Comparison of ENCODE assay signal across 10 cellular contexts in genomic region chr16:70162041-70162451, GRCh38. TPM values are rescaled to one million over a fixed set of nuclear protein-coding genes. Genes with fewer than 3 reads are reported as not detected.
DNase-seq lines count a peak whose midpoint lies in the region; ATAC-seq, FAIRE-seq and TF ChIP-seq lines count a peak whose summit lies in the region.
"Had no signal": no experiment of that assay in that cellular context is flagged by ENCODE, and none has a peak within 500 bp of the region (broad histone marks: within the 10 kb centered on the region; RNA-seq: fewer than 3 reads in every experiment).

No MANE protein-coding gene starts in this region.

- H3K4me1 Mint-ChIP-seq in GM23338: peaks cover 4% of the 10 kb centered on the region; the same call in 2 of the 3 replicates

- H3K4me1 ChIP-seq in GM23338 (ENCODE audit: insufficient read depth) (no peaks in the 10 kb centered on the region), RWPE2 (ENCODE audit: insufficient read depth, poor library complexity, severe bottlenecking) (peaks cover 4% of the 10 kb centered on the region), small intestine (ENCODE audit: control insufficient read depth in 2 of 2, insufficient read depth in 1 of 2, low read depth in 1 of 2, low read length in 1 of 2) (no peaks in the 10 kb centered on the region), suprapubic skin (no peaks in the 10 kb centered on the region)

- H2AFZ ChIP-seq in GM23338: no peak overlapping the region

- ATAC-seq in GM23338 (no peak), RWPE2 (ENCODE audit: low read depth) (peak; percentile 80), GM21529 (IDR thresholded peaks at IDR 0.05; ENCODE audit: unreplicated experiment) (no peak), GM18858 (IDR thresholded peaks at IDR 0.05; ENCODE audit: unreplicated experiment) (no peak)

- TF ChIP-seq EP300 in suprapubic skin (IDR thresholded peaks at IDR 0.05): no peak

- peaks cover 7% of the 10 kb centered on the region for H3K36me3 Mint-ChIP-seq in GM23338 (ENCODE audit: low read depth)

- no peaks in the 10 kb centered on the region for H3K27me3 ChIP-seq in GM23338 (ENCODE audit: insufficient read depth)
- H3K27me3 ChIP-seq in RWPE2 (ENCODE audit: insufficient read depth, poor library complexity, severe bottlenecking): no peaks in the 10 kb centered on the region
- H3K27me3 ChIP-seq in small intestine (ENCODE audit: control insufficient read depth in 2 of 2, insufficient read depth in 2 of 2, low read length in 2 of 2): no peaks in the 10 kb centered on the region
- H3K27me3 ChIP-seq in suprapubic skin: no peaks in the 10 kb centered on the region
- H3K27me3 ChIP-seq: cardiac muscle cell had no signal

- WGBS in small intestine, 3 donors: 53 to 60% (median 58%) methylated on average over 7 of the region's 7 CpGs
- WGBS in suprapubic skin: 57% methylated on average over 7 of the region's 7 CpGs

- H3K4me2 ChIP-seq in GM23338: no peak overlapping the region

- TF ChIP-seq CTCF in GM23338 (conservative IDR thresholded peaks at IDR 0.05; ENCODE audit: low read depth in 2 of 2): no peak
- no peak for TF ChIP-seq CTCF in RWPE2 (IDR thresholded peaks at IDR 0.05; ENCODE audit: poor library complexity, severe bottlenecking)
- TF ChIP-seq CTCF in suprapubic skin (IDR thresholded peaks at IDR 0.05): no peak

- H3K36me3 ChIP-seq in GM23338 (ENCODE audit: insufficient read depth) (peaks cover 26% of the 10 kb centered on the region), RWPE2 (ENCODE audit: low read depth) (peaks cover 34% of the 10 kb centered on the region), small intestine (ENCODE audit: control insufficient read depth in 2 of 2, insufficient read depth in 2 of 2, low read length in 2 of 2) (peaks cover 3 to 26% of the 10 kb centered on the region in 2 donors), suprapubic skin (peaks cover 57% of the 10 kb centered on the region)

- no peak overlapping the region for H3K4me3 Mint-ChIP-seq in GM23338

- no peaks in the 10 kb centered on the region for H3K9me3 Mint-ChIP-seq in GM23338

- peaks cover 19% of the 10 kb centered on the region for H4K20me1 ChIP-seq in GM23338 (replicated peaks; ENCODE audit: insufficient read depth)

- no peaks in the 10 kb centered on the region for H3K9me2 ChIP-seq in GM23338 (ENCODE audit: insufficient read depth)

- H3K27ac Mint-ChIP-seq in GM23338: peak overlapping the region; percentile 19; the same call in 1 of the 2 replicates

- H3K9me3 ChIP-seq in RWPE2 (ENCODE audit: severe bottlenecking) (no peaks in the 10 kb centered on the region), small intestine (ENCODE audit: control insufficient read depth, low read depth) (no peaks in the 10 kb centered on the region), suprapubic skin (no peaks in the 10 kb centered on the region)

- H3K27ac ChIP-seq in GM23338 (ENCODE audit: low read depth) (peak overlapping the region; percentile 50; the same call in 1 of the 2 replicates), RWPE2 (ENCODE audit: poor library complexity, severe bottlenecking) (peak overlapping the region; percentile 1), small intestine (ENCODE audit: low read depth in 1 of 2, low read length in 1 of 2) (no peak overlapping the region), suprapubic skin (no peak overlapping the region)
- H3K27ac ChIP-seq: cardiac muscle cell had no signal

- H3F3A ChIP-seq in GM23338 (replicated peaks; ENCODE audit: low read depth): peaks cover 14% of the 10 kb centered on the region; the same call in 1 of the 2 replicates

- H3K79me2 ChIP-seq in GM23338 (replicated peaks; ENCODE audit: insufficient read depth): no peaks in the 10 kb centered on the region

- FAIRE-seq in small intestine (lab: Jason Lieb, UNC): no peak

- peaks cover 3% of the 10 kb centered on the region for H3K27me3 Mint-ChIP-seq in GM23338 (ENCODE audit: insufficient read depth, low read depth, poor library complexity)

- DNase-seq in GM23338 (ENCODE audit: low spot score) (no peak), RWPE2 (ENCODE audit: low spot score) (peak; percentile 18), foreskin melanocyte (peak; percentile 69), small intestine (peak; percentile 41), suprapubic skin (ENCODE audit: low spot score in 2 of 2) (no peak)
- DNase-seq: activated CD4-positive, CD25-positive, alpha-beta regulatory T cell; NCI-H510A treated with DMSO at 0.1 percent for 48 hours had no signal

- no peak for TF ChIP-seq POLR2A in suprapubic skin (IDR thresholded peaks at IDR 0.05)

- H3K4me3 ChIP-seq in GM23338: no peak overlapping the region
- H3K4me3 ChIP-seq in RWPE2 (ENCODE audit: severe bottlenecking): no peak overlapping the region
- H3K4me3 ChIP-seq in small intestine (ENCODE audit: low read depth in 1 of 2, low read length in 2 of 2): no peak overlapping the region
- H3K4me3 ChIP-seq in suprapubic skin: no peak overlapping the region
- H3K4me3 ChIP-seq: cardiac muscle cell had no signal

TF ChIP-seq in GM23338, 12 proteins besides CTCF, POLR2A, EP300 and RAD21:
- TF ChIP-seq REST (IDR thresholded peaks at IDR 0.05; ENCODE audit: unreplicated experiment) (no peak), STAT1 (IDR thresholded peaks at IDR 0.05; ENCODE audit: unreplicated experiment) (no peak)

RNA-seq across cellular contexts. Expression of gene CLEC18C, which starts 11.5 kb away (rescaled TPM):
- total RNA-seq in GM23338 (2014; rRNA removed; shearing (Covaris generic)): not detected in 2 replicates
- polyA plus RNA-seq in GM23338 (2016; fragmentation: Nextera tagmentation; extraction: Ambion mirVana) (0.06 and 0.16 TPM in 2 replicates), small intestine (1 to 10 TPM in 1 of 3 donors, under 1 TPM in 1, not detected in 1; 0.18 to 3.1 TPM)
- total RNA-seq in suprapubic skin: not detected
- polyA plus RNA-seq: cardiac muscle cell had no signal

RNA-seq across cellular contexts. Expression of gene PDPR, which starts 47.9 kb away (rescaled TPM):
- total RNA-seq in GM23338 (2014; rRNA removed; shearing (Covaris generic)): 35.7 and 38.2 TPM in 2 replicates
- polyA plus RNA-seq in GM23338 (2016; fragmentation: Nextera tagmentation; extraction: Ambion mirVana) (7.8 and 8.3 TPM in 2 replicates), small intestine (1 to 10 TPM; 4.3 to 7.8 (median 5.8) TPM)
- total RNA-seq in suprapubic skin: 10 to 100 TPM; 16.7 to 38.8 (median 33.6) TPM

Comparison
In these comparisons a context has a peak if more than half of its experiments do, and no peak if none do; other contexts are left out.
1. DNase-seq: peak in RWPE2 (single experiment), foreskin melanocyte (single experiment) and small intestine (single experiment); none in GM23338 (single experiment) and suprapubic skin (0 of 2).
2. H3K27ac ChIP-seq: peak in GM23338 (single experiment) and RWPE2 (single experiment); none in small intestine (0 of 2) and suprapubic skin (single experiment).